1 cellular context compared by ENCODE assay signal in the genomic region with DNA sequence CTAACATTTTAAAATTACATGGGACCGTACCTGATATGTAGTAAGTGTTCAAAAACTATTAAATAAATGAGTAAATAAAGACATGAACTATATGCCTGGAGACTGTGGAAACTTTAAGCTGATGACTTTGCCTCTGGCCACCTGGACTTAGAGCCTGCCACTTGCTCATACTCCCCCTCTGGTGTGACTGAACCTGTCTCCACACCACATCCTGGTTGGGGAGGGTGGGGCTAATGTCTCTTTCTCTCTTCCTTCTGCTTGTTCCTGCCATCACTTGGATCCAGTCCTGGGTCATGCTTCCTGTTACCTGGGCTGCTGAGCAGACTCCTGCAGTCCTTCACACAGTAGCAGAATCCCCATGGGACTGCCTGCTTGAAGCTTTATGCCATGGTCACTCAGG.
TF ChIP-seq lines count a peak whose summit lies in the region.

No MANE protein-coding gene starts in this region.

TF ChIP-seq in HCT116, 20 proteins besides CTCF, POLR2A, EP300 and RAD21 (continued from another document):
- TF ChIP-seq MAX (IDR thresholded peaks at IDR 0.05) (no peak), FOSL1 (IDR thresholded peaks at IDR 0.05; ENCODE audit: low read depth) (no peak), CBX3 (IDR thresholded peaks at IDR 0.05; ENCODE audit: low read depth) (no peak), EGR1 (IDR thresholded peaks at IDR 0.05; ENCODE audit: low read depth) (no peak), EZH2 (IDR thresholded peaks at IDR 0.05) (no peak), CEBPB (IDR thresholded peaks at IDR 0.05; ENCODE audit: low read depth) (no peak)
